In the genomic region with DNA sequence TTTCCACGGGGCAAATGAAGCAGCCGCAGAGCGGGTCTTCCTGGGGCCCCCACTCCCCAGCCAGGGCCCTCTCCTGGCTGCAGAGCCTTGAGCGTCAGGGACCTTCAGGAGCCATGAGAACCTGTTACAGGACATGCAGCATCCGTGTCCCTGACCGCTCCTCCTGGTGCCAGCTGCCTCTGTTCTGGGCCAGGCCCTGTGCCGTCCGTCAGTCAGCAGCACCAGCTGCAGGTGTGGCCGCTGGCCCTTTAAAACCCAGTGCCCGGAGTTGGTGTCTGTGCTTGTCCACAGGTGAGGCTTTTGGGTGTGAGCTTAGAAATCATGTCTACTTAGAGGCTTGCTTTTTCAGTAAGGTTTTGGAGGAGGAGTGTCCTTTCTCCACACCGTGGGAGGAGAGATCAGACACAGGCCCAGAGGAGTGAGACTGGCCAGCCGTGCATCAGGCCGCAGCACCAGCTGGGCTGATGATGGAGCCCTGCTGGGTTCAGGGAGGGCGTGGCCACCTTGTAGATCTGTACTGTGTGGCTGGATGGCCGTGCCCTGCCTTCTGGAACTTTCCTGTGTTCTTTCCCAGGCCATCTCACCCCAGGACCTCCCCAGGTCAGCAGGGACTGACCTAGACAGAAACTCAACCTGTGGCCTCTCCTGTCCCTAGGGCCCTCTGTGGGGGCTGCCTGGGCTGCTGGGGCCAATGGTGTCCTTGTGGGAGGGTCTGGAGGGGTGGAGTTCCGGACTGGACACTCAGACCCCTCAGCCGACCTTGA, we compare ENCODE assay signal across 18 cellular contexts. TPM values are rescaled to one million over a fixed set of nuclear protein-coding genes. Genes with fewer than 3 reads are reported as not detected.
DNase-seq lines count a peak whose midpoint lies in the region; ATAC-seq, FAIRE-seq and TF ChIP-seq lines count a peak whose summit lies in the region.
"Had no signal": no experiment of that assay in that cellular context is flagged by ENCODE, and none has a peak within 500 bp of the region (broad histone marks: within the 10 kb centered on the region; RNA-seq: fewer than 3 reads in every experiment).

No MANE protein-coding gene starts in this region.

- H3K27me3 ChIP-seq in PC-3 (ENCODE audit: low read length) (no peaks in the 10 kb centered on the region), suprapubic skin (no peaks in the 10 kb centered on the region)
- H3K27me3 ChIP-seq: BE2C, esophagus muscularis mucosa had no signal

- H3K4me1 ChIP-seq in PC-3 (ENCODE audit: insufficient read depth, low read length), result peaks cover 15% of the 10 kb centered on the region
- H3K4me1 ChIP-seq in suprapubic skin, result peaks cover 37% of the 10 kb centered on the region
- H3K4me1 ChIP-seq: BE2C had no signal

- TF ChIP-seq EP300 in suprapubic skin (IDR thresholded peaks at IDR 0.05), result no peak

- H3K79me2 ChIP-seq in PC-3 (ENCODE audit: low read length), result no peaks in the 10 kb centered on the region

- H3K4me3 ChIP-seq in PC-3 (ENCODE audit: low read length), result no peak overlapping the region
- H3K4me3 ChIP-seq in suprapubic skin, result no peak overlapping the region
- H3K4me3 ChIP-seq: esophagus muscularis mucosa, thoracic aorta had no signal

- CTCF ChIA-PET in PC-3 (lab: Charles Lee), result no interaction called here
- CTCF ChIA-PET in activated CD4-positive, alpha-beta T cell treated with anti-CD3 and anti-CD28 coated beads, Interleukin-2, amount 10 ng/mL, durations not matched to agents 7 days and 5 days (lab: Charles Lee), result no interaction called here

- H3F3A ChIP-seq in PC-3 (ENCODE audit: low read length, unreplicated experiment), result no peaks in the 10 kb centered on the region

- H3K4me3 Mint-ChIP-seq in activated CD4-positive, alpha-beta T cell treated with anti-CD3 and anti-CD28 coated beads, Interleukin-2, amount 10 ng/mL, durations not matched to agents 7 days and 5 days, result no peak overlapping the region
- H3K4me3 Mint-ChIP-seq: dendritic cell treated with granulocyte-macrophage colony-stimulating factor and Interleukin-4, amounts not matched to agents 40 ng/mL and 50 ng/mL, for 4 days had no signal

- TF ChIP-seq CTCF in PC-3 (conservative IDR thresholded peaks at IDR 0.05; ENCODE audit: low read depth, low read length) (no peak), suprapubic skin (IDR thresholded peaks at IDR 0.05) (no peak)

- H4K20me1 ChIP-seq in PC-3 (ENCODE audit: low read length), result no peaks in the 10 kb centered on the region

- H3K9me2 ChIP-seq in PC-3 (replicated peaks; ENCODE audit: low read length), result no peaks in the 10 kb centered on the region
- H3K9me2 ChIP-seq: SK-N-SH had no signal

- no peak overlapping the region for H3K27ac Mint-ChIP-seq in activated CD4-positive, alpha-beta T cell treated with anti-CD3 and anti-CD28 coated beads, Interleukin-2, amount 10 ng/mL, durations not matched to agents 7 days and 5 days
- H3K27ac Mint-ChIP-seq: dendritic cell treated with granulocyte-macrophage colony-stimulating factor and Interleukin-4, amounts not matched to agents 40 ng/mL and 50 ng/mL, for 4 days had no signal

- peaks cover 2% of the 10 kb centered on the region for H3K36me3 Mint-ChIP-seq in activated CD4-positive, alpha-beta T cell treated with anti-CD3 and anti-CD28 coated beads, Interleukin-2, amount 10 ng/mL, durations not matched to agents 7 days and 5 days (ENCODE audit: low read depth)

- H3K27ac ChIP-seq in PC-3 (ENCODE audit: low read length) (peak overlapping the region; percentile 46), suprapubic skin (peak overlapping the region; percentile 75)
- H3K27ac ChIP-seq: esophagus muscularis mucosa, thoracic aorta had no signal

- no TSS peak for BruUV-seq in PC-3 (replicated peaks; lab: Mats Ljungman, UMichigan)

- ATAC-seq in PC-3, result peak; percentile 10; the same call in 1 of the 2 replicates
- ATAC-seq in esophagus mucosa, result peak; percentile 71
- ATAC-seq in left colon, result peak; percentile 40
- no peak for ATAC-seq in GM19035 (IDR thresholded peaks at IDR 0.05; ENCODE audit: unreplicated experiment)

- no peaks in the 10 kb centered on the region for H3K27me3 Mint-ChIP-seq in activated CD4-positive, alpha-beta T cell treated with anti-CD3 and anti-CD28 coated beads, Interleukin-2, amount 10 ng/mL, durations not matched to agents 7 days and 5 days
- H3K27me3 Mint-ChIP-seq: dendritic cell treated with granulocyte-macrophage colony-stimulating factor and Interleukin-4, amounts not matched to agents 40 ng/mL and 50 ng/mL, for 4 days had no signal

- H3K9me3 ChIP-seq in PC-3 (ENCODE audit: low read length), result no peaks in the 10 kb centered on the region
- no peaks in the 10 kb centered on the region for H3K9me3 ChIP-seq in suprapubic skin
- H3K9me3 ChIP-seq: BE2C, esophagus muscularis mucosa, SK-N-SH, thoracic aorta had no signal

- H2AFZ ChIP-seq in PC-3 (ENCODE audit: low read length), result no peak overlapping the region

- H3K4me1 Mint-ChIP-seq in activated CD4-positive, alpha-beta T cell treated with anti-CD3 and anti-CD28 coated beads, Interleukin-2, amount 10 ng/mL, durations not matched to agents 7 days and 5 days, result peaks cover 8% of the 10 kb centered on the region

- peak overlapping the region; percentile 9; the same call in 1 of the 2 replicates for H3K4me2 ChIP-seq in PC-3 (ENCODE audit: low read length)
- H3K4me2 ChIP-seq: SK-N-SH had no signal

- POLR2A ChIA-PET in PC-3 (lab: Charles Lee; ENCODE audit: unreplicated experiment), result no interaction called here
- POLR2A ChIA-PET in activated CD4-positive, alpha-beta T cell treated with anti-CD3 and anti-CD28 coated beads, Interleukin-2, amount 10 ng/mL, durations not matched to agents 7 days and 5 days (lab: Charles Lee), result no interaction called here

- intact Hi-C loops in PC-3 (cut with micrococcal nuclease) (no loop called here), left colon (cut with DNase I, micrococcal nuclease) (no loop called here)

- H3K9me3 Mint-ChIP-seq in activated CD4-positive, alpha-beta T cell treated with anti-CD3 and anti-CD28 coated beads, Interleukin-2, amount 10 ng/mL, durations not matched to agents 7 days and 5 days, result no peaks in the 10 kb centered on the region
- H3K9me3 Mint-ChIP-seq: dendritic cell treated with granulocyte-macrophage colony-stimulating factor and Interleukin-4, amounts not matched to agents 40 ng/mL and 50 ng/mL, for 4 days had no signal

- no peak for TF ChIP-seq POLR2A in suprapubic skin (IDR thresholded peaks at IDR 0.05)

- no peak for FAIRE-seq in GM19239 (lab: Jason Lieb, UNC)
- FAIRE-seq: small intestine had no signal

- DNase-seq in PC-3 (no peak), left colon (peak; percentile 43), suprapubic skin (ENCODE audit: low spot score in 2 of 2) (no peak), GM19239 (ENCODE audit: insufficient read length, low spot score) (no peak)
- no peak for DNase-seq in stimulated activated CD4-positive, alpha-beta T cell treated with anti-CD3 and anti-CD28 coated beads, Interleukin-4, amount 100 ng/mL, for 4 hours
- DNase-seq in activated CD4-positive, alpha-beta T cell treated with anti-CD3 and anti-CD28 coated beads, Interleukin-2, amount 10 ng/mL, durations not matched to agents 7 days and 5 days, result no peak
- DNase-seq: activated CD4-positive, alpha-beta T cell treated with anti-CD3 and anti-CD28 coated beads for 48 hours; BE2C; HCEC 1CT; midbrain; SK-N-SH; T-helper 9 cell had no signal

- H3K9ac ChIP-seq in PC-3 (ENCODE audit: low read length), result no peak overlapping the region
- H3K9ac ChIP-seq: SK-N-SH had no signal

- H3K36me3 ChIP-seq in PC-3 (ENCODE audit: low read depth, low read length), result peaks cover 49% of the 10 kb centered on the region
- H3K36me3 ChIP-seq in suprapubic skin, result peaks cover 53% of the 10 kb centered on the region

- WGBS in suprapubic skin, result 77% methylated on average over 6 of the region's 17 CpGs

RNA-seq across cellular contexts. Expression of gene AACS, which starts 27.1 kb away (rescaled TPM):
- total RNA-seq in PC-3 (2014; rRNA removed) (31.9 and 37.6 TPM in 2 replicates), esophagus mucosa (51.8 TPM), left colon (10 to 100 TPM; 43.8 to 69.0 TPM), suprapubic skin (100 to 1,000 TPM in 1 of 4 donors, 10 to 100 TPM in 3; 69.0 to 103 (median 77.0) TPM)
- total RNA-seq in activated CD4-positive, alpha-beta T cell treated with anti-CD3 and anti-CD28 coated beads, Interleukin-2, amount 10 ng/mL, durations not matched to agents 7 days and 5 days, result 10 to 100 TPM; 17.8 to 19.1 TPM

Comparison
In these comparisons a context has a peak if more than half of its experiments do, and no peak if none do; other contexts are left out.
1. DNase-seq: peak in left colon (2 of 2); none in PC-3 (single experiment), suprapubic skin (0 of 2), GM19239 (single experiment), stimulated activated CD4-positive, alpha-beta T cell treated with anti-CD3 and anti-CD28 coated beads, Interleukin-4, amount 100 ng/mL, for 4 hours (0 of 2) and activated CD4-positive, alpha-beta T cell treated with anti-CD3 and anti-CD28 coated beads, Interleukin-2, amount 10 ng/mL, durations not matched to agents 7 days and 5 days (single experiment).